11 cellular contexts compared by ENCODE assay signal in the genomic region with DNA sequence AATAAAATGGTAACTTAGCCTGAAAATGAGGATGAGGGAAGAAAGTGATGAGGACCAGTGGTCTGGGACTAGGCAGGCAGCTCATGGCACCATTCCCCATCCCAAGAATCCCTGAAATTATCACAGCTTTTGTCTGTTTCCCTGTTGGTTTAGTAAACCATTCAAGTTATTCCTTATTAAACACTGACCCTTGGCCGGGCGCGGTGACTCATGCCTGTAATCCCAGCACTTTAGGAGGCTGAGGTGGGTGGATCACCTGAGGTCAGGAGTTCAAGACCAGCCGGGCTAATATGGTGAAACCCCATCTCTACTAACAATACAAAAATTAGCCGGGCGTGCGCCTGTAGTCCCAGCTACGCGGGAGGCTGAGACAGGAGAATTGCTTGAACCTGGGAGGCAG. TPM values are rescaled to one million over a fixed set of nuclear protein-coding genes. Genes with fewer than 3 reads are reported as not detected.
"Had no signal": no experiment of that assay in that cellular context is flagged by ENCODE, and none has a peak within 500 bp of the region (broad histone marks: within the 10 kb centered on the region; RNA-seq: fewer than 3 reads in every experiment).

No MANE protein-coding gene starts in this region.

RNA-seq across cellular contexts. Expression of a gene that starts 3.7 kb away (rescaled TPM):
- total RNA-seq: activated CD8-positive, alpha-beta memory T cell treated with anti-CD3 and anti-CD28 coated beads for 36 hours; activated naive CD8-positive, alpha-beta T cell treated with anti-CD3 and anti-CD28 coated beads for 36 hours; activated T-cell treated with anti-CD3 and anti-CD28 coated beads, Interleukin-2, amount 50 U/mL, for 4 hours; bronchial epithelial cell; epithelial cell of proximal tubule; foreskin keratinocyte; naive thymus-derived CD8-positive, alpha-beta T cell; pulmonary artery endothelial cell; smooth muscle cell had no signal
- polyA plus RNA-seq: foreskin keratinocyte; naive thymus-derived CD8-positive, alpha-beta T cell; smooth muscle cell had no signal

RNA-seq across cellular contexts. Expression of a gene that starts 34.2 kb away (rescaled TPM):
- total RNA-seq: activated CD8-positive, alpha-beta memory T cell treated with anti-CD3 and anti-CD28 coated beads for 36 hours; bronchial epithelial cell; epithelial cell of proximal tubule; left ventricle myocardium superior; smooth muscle cell; urinary bladder had no signal
- polyA plus RNA-seq: foreskin keratinocyte; naive thymus-derived CD8-positive, alpha-beta T cell; smooth muscle cell; urinary bladder had no signal
